In genomic region chr3:27877122-27878011, GRCh38 we compare ENCODE assay signal across 1 cellular context.
TF ChIP-seq lines count a peak whose summit lies in the region.

No MANE protein-coding gene starts in this region.

TF ChIP-seq in GM12878, 131 proteins besides CTCF, POLR2A, EP300 and RAD21 (continued from another document):
- TF ChIP-seq, protein P1, sequence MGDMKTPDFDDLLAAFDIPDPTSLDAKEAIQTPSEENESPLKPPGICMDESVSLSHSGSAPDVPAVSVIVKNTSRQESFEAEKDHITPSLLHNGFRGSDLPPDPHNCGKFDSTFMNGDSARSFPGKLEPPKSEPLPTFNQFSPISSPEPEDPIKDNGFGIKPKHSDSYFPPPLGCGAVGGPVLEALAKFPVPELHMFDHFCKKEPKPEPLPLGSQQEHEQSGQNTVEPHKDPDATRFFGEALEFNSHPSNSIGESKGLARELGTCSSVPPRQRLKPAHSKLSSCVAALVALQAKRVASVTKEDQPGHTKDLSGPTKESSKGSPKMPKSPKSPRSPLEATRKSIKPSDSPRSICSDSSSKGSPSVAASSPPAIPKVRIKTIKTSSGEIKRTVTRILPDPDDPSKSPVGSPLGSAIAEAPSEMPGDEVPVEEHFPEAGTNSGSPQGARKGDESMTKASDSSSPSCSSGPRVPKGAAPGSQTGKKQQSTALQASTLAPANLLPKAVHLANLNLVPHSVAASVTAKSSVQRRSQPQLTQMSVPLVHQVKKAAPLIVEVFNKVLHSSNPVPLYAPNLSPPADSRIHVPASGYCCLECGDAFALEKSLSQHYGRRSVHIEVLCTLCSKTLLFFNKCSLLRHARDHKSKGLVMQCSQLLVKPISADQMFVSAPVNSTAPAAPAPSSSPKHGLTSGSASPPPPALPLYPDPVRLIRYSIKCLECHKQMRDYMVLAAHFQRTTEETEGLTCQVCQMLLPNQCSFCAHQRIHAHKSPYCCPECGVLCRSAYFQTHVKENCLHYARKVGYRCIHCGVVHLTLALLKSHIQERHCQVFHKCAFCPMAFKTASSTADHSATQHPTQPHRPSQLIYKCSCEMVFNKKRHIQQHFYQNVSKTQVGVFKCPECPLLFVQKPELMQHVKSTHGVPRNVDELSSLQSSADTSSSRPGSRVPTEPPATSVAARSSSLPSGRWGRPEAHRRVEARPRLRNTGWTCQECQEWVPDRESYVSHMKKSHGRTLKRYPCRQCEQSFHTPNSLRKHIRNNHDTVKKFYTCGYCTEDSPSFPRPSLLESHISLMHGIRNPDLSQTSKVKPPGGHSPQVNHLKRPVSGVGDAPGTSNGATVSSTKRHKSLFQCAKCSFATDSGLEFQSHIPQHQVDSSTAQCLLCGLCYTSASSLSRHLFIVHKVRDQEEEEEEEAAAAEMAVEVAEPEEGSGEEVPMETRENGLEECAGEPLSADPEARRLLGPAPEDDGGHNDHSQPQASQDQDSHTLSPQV (IDR thresholded peaks at IDR 0.05) = peak; percentile 84; the same call in 1 of the 2 replicates
- no peak for TF ChIP-seq RELB (IDR thresholded peaks at IDR 0.05; ENCODE audit: low read depth)
- TF ChIP-seq HDAC2 (IDR thresholded peaks at IDR 0.05) = no peak
TF ChIP-seq in GM12878: peak in this region for 2.
